1 cellular context compared by ENCODE assay signal in genomic region chr18:26764177-26764576, GRCh38.
TF ChIP-seq lines count a peak whose summit lies in the region.

No MANE protein-coding gene starts in this region.

TF ChIP-seq in GM23338, 12 proteins besides CTCF, POLR2A, EP300 and RAD21 (continued from another document):
- TF ChIP-seq, protein P1, sequence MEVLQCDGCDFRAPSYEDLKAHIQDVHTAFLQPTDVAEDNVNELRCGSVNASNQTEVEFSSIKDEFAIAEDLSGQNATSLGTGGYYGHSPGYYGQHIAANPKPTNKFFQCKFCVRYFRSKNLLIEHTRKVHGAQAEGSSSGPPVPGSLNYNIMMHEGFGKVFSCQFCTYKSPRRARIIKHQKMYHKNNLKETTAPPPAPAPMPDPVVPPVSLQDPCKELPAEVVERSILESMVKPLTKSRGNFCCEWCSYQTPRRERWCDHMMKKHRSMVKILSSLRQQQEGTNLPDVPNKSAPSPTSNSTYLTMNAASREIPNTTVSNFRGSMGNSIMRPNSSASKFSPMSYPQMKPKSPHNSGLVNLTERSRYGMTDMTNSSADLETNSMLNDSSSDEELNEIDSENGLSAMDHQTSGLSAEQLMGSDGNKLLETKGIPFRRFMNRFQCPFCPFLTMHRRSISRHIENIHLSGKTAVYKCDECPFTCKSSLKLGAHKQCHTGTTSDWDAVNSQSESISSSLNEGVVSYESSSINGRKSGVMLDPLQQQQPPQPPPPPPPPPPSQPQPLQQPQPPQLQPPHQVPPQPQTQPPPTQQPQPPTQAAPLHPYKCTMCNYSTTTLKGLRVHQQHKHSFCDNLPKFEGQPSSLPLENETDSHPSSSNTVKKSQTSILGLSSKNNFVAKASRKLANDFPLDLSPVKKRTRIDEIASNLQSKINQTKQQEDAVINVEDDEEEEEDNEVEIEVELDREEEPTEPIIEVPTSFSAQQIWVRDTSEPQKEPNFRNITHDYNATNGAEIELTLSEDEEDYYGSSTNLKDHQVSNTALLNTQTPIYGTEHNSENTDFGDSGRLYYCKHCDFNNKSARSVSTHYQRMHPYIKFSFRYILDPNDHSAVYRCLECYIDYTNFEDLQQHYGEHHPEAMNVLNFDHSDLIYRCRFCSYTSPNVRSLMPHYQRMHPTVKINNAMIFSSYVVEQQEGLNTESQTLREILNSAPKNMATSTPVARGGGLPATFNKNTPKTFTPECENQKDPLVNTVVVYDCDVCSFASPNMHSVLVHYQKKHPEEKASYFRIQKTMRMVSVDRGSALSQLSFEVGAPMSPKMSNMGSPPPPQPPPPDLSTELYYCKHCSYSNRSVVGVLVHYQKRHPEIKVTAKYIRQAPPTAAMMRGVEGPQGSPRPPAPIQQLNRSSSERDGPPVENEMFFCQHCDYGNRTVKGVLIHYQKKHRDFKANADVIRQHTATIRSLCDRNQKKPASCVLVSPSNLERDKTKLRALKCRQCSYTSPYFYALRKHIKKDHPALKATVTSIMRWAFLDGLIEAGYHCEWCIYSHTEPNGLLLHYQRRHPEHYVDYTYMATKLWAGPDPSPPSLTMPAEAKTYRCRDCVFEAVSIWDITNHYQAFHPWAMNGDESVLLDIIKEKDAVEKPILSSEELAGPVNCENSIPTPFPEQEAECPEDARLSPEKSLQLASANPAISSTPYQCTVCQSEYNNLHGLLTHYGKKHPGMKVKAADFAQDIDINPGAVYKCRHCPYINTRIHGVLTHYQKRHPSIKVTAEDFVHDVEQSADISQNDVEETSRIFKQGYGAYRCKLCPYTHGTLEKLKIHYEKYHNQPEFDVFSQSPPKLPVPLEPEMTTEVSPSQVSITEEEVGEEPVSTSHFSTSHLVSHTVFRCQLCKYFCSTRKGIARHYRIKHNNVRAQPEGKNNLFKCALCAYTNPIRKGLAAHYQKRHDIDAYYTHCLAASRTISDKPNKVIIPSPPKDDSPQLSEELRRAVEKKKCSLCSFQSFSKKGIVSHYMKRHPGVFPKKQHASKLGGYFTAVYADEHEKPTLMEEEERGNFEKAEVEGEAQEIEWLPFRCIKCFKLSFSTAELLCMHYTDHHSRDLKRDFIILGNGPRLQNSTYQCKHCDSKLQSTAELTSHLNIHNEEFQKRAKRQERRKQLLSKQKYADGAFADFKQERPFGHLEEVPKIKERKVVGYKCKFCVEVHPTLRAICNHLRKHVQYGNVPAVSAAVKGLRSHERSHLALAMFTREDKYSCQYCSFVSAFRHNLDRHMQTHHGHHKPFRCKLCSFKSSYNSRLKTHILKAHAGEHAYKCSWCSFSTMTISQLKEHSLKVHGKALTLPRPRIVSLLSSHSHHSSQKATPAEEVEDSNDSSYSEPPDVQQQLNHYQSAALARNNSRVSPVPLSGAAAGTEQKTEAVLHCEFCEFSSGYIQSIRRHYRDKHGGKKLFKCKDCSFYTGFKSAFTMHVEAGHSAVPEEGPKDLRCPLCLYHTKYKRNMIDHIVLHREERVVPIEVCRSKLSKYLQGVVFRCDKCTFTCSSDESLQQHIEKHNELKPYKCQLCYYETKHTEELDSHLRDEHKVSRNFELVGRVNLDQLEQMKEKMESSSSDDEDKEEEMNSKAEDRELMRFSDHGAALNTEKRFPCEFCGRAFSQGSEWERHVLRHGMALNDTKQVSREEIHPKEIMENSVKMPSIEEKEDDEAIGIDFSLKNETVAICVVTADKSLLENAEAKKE (CRISPR knock-in tag; IDR thresholded peaks at IDR 0.05) = no peak
TF ChIP-seq in GM23338: peak in this region for 0.
